Comparison of ENCODE assay signal across 8 cellular contexts in the genomic region with DNA sequence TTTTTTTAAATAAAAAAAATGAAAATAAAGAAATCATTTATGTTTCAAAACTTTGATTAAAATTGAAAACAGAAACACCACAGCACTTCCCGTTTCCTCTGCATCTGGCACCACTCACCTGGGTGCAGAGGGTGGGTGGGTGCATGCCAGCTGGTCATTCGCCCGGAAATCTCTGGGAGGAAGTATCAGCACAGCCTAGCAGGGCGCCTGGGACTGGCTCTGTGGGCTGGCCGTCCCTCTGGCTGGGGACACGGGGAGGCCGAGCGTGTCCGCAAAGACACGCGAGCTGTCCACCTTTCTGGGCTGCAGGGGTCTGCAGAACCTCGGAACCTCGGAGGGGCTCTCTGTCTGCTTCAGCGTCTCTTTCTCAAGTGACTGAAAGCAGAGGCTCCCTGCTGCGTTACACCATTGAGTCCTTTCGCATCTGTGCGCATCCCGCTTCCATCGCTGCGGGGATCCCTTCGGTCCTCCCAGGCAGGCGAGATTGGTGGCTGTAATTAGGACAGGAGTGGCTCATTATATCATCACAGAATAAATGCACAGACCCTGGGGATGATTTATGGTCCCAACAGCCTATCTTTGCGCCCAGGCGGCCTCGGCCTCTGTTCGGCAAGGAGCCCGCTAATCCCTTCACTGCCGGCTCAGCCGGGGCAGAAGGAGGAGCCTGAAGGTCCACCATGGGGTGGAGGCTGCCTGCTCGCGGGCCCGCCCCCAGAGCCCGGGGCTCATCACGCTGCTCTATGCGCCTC. TPM values are rescaled to one million over a fixed set of nuclear protein-coding genes. Genes with fewer than 3 reads are reported as not detected.
DNase-seq lines count a peak whose midpoint lies in the region; ATAC-seq, FAIRE-seq and TF ChIP-seq lines count a peak whose summit lies in the region.

No MANE protein-coding gene starts in this region.

- H3K4me2 ChIP-seq in keratinocyte (ENCODE audit: control insufficient read depth, extremely low read depth, insufficient read depth, low read depth, low read length): peak overlapping the region; percentile 88

- dilution Hi-C loops in keratinocyte (cut with MboI; ENCODE audit: extremely low pct_ligation_motif_present, low sequenced_read_pairs): no loop called here

- peak; percentile 65 for ATAC-seq in GM21529 (IDR thresholded peaks at IDR 0.05; ENCODE audit: unreplicated experiment)

- peaks cover 0 to 5% of the 10 kb centered on the region in 2 donors for H3K4me1 ChIP-seq in breast epithelium
- peaks cover 10% of the 10 kb centered on the region for H3K4me1 ChIP-seq in keratinocyte (ENCODE audit: control insufficient read depth, extremely low read depth, insufficient read depth, low read length)

- H3K9me3 ChIP-seq in breast epithelium (no peaks in the 10 kb centered on the region), keratinocyte (ENCODE audit: control insufficient read depth, low read depth, low read length) (no peaks in the 10 kb centered on the region)

- peak overlapping the region; percentile 40 to 54 for H3K27ac ChIP-seq in breast epithelium
- H3K27ac ChIP-seq in keratinocyte (ENCODE audit: control insufficient read depth, insufficient read depth, low read length): no peak overlapping the region

- no peaks in the 10 kb centered on the region for H3K36me3 ChIP-seq in breast epithelium
- no peaks in the 10 kb centered on the region for H3K36me3 ChIP-seq in keratinocyte (ENCODE audit: control insufficient read depth in 2 of 2, extremely low read depth in 1 of 2, insufficient read depth in 2 of 2, low read length in 2 of 2)

- TF ChIP-seq POLR2A in breast epithelium (IDR thresholded peaks at IDR 0.05): no peak

- H3K27me3 ChIP-seq in breast epithelium: no peaks in the 10 kb centered on the region
- H3K27me3 ChIP-seq in keratinocyte (ENCODE audit: control insufficient read depth, extremely low read depth, insufficient read depth, low read length): no peaks in the 10 kb centered on the region

- no peak for TF ChIP-seq CTCF in WI38 (IDR thresholded peaks at IDR 0.05; ENCODE audit: low read depth, low read length)
- TF ChIP-seq CTCF in breast epithelium (IDR thresholded peaks at IDR 0.05): no peak
- no peak for TF ChIP-seq CTCF in keratinocyte (optimal IDR thresholded peaks at IDR 0.05 in 1 of 3, IDR thresholded peaks at IDR 0.05 in 1 of 3, conservative IDR thresholded peaks at IDR 0.05 in 1 of 3; ENCODE audit: extremely low read depth in 1 of 3, insufficient read depth in 2 of 3, low read length in 3 of 3)

- peak overlapping the region; percentile 84 for H2AFZ ChIP-seq in keratinocyte (ENCODE audit: control insufficient read depth, low read length)

- no peaks in the 10 kb centered on the region for H3K9me1 ChIP-seq in keratinocyte (ENCODE audit: control insufficient read depth, extremely low read depth, insufficient read depth, low read length)

- no peak for FAIRE-seq in keratinocyte (lab: Jason Lieb, UNC)

- peak overlapping the region; percentile 36 for H3K9ac ChIP-seq in keratinocyte (ENCODE audit: control insufficient read depth, extremely low read depth, insufficient read depth, low read length)

- H4K20me1 ChIP-seq in keratinocyte (ENCODE audit: control insufficient read depth, extremely low read depth, insufficient read depth, low read length): no peaks in the 10 kb centered on the region

- intact Hi-C loops in breast epithelium (cut with DNase I; ENCODE audit: low total_unique reads): no loop called here

- H3K4me3 ChIP-seq in WI38 (ENCODE audit: low read depth, low read length) (peak overlapping the region; percentile 31; the same call in 1 of the 2 replicates), breast epithelium (peak overlapping the region; percentile 40 to 66 (median 47)), keratinocyte (ENCODE audit: control insufficient read depth in 2 of 3, extremely low read depth in 1 of 3, insufficient read depth in 2 of 3, low read depth in 1 of 3, low read length in 3 of 3) (peak overlapping the region in 2 of 3 experiments; percentile 57 to 60)

- H3K79me2 ChIP-seq in keratinocyte (ENCODE audit: control insufficient read depth, insufficient read depth, low read length): no peaks in the 10 kb centered on the region

- DNase-seq in D341Med (ENCODE audit: low spot score) (peak; percentile 96), NCI-H128 (lab: John Stamatoyannopoulos, UW; ENCODE audit: unreplicated experiment) (peak; percentile 70), breast epithelium (ENCODE audit: low spot score in 2 of 2) (peak; percentile 67 to 69), keratinocyte (ENCODE audit: low read depth, low spot score) (no peak), globus pallidus (ENCODE audit: low spot score) (no peak)
- DNase-seq in stimulated activated CD4-positive, alpha-beta T cell treated with anti-CD3 and anti-CD28 coated beads, Interleukin-15, amount 100 ng/mL, for 48 hours (ENCODE audit: low read depth in 2 of 2): peak; percentile 41 to 66

RNA-seq across cellular contexts. Expression of gene CRTC1, which starts 17.2 kb away (rescaled TPM):
- total RNA-seq in breast epithelium: 1 to 10 TPM; 4.8 to 6.1 (median 5.9) TPM
- polyA plus RNA-seq in keratinocyte: 0.54 to 2.4 TPM (median 1.0 TPM) in 3 replicates
- polyA plus RNA-seq in keratinocyte (2011; ENCODE audit: low read depth): 1.6 TPM
- 0.77 and 2.6 TPM in 2 replicates for polyA plus RNA-seq in keratinocyte (2011; cell fraction: cytosol; rRNA removed)
- polyA plus RNA-seq in keratinocyte (2011; cell fraction: nucleus; rRNA removed): 5.1 and 8.8 TPM in 2 replicates
- polyA plus RNA-seq in keratinocyte (2012; ENCODE audit: low replicate concordance): 2.5 and 10.2 TPM in 2 replicates
- polyA minus RNA-seq in keratinocyte: 0.54 to 7.5 TPM (median 0.86 TPM) in 3 replicates
- 5.0 TPM for polyA minus RNA-seq in keratinocyte (2011; cell fraction: cytosol; rRNA and poly(A)+ RNA removed)
- 3.2 and 3.5 TPM in 2 replicates for polyA minus RNA-seq in keratinocyte (2011; cell fraction: nucleus; rRNA and poly(A)+ RNA removed)

Comparison
In these comparisons a context has a peak if more than half of its experiments do, and no peak if none do; other contexts are left out.
1. DNase-seq: peak in D341Med (single experiment), NCI-H128 (single experiment), breast epithelium (2 of 2) and stimulated activated CD4-positive, alpha-beta T cell treated with anti-CD3 and anti-CD28 coated beads, Interleukin-15, amount 100 ng/mL, for 48 hours (2 of 2); none in keratinocyte (single experiment) and globus pallidus (single experiment).
2. Peak in every context shown above with its lines, with median percentiles within 50 percentile points of each other: H3K4me3 ChIP-seq.